Comparison of ENCODE assay signal across 21 cellular contexts in genomic region chr5:179413086-179413690, GRCh38.
DNase-seq lines count a peak whose midpoint lies in the region; ATAC-seq and TF ChIP-seq lines count a peak whose summit lies in the region.
"Had no signal": no experiment of that assay in that cellular context is flagged by ENCODE, and none has a peak within 500 bp of the region (broad histone marks: within the 10 kb centered on the region; RNA-seq: fewer than 3 reads in every experiment).

No MANE protein-coding gene starts in this region.

- H2AFZ ChIP-seq in osteoblast (ENCODE audit: low read length) = no peak overlapping the region
- H2AFZ ChIP-seq: GM23248, PC-9 had no signal

- H3K27ac Mint-ChIP-seq in natural killer cell treated with Interleukin-12 subunit alpha and Interleukin-12 subunit beta and Interleukin-15 and Interleukin-18, amount 100 ng/mL, for 72 hours = no peak overlapping the region
- H3K27ac Mint-ChIP-seq in natural killer cell = no peak overlapping the region
- H3K27ac Mint-ChIP-seq in activated CD8-positive, alpha-beta T cell treated with anti-CD3 and anti-CD28 coated beads for 36 hours = no peak overlapping the region
- H3K27ac Mint-ChIP-seq: CD14-positive monocyte had no signal

- H3K36me3 Mint-ChIP-seq in natural killer cell treated with Interleukin-12 subunit alpha and Interleukin-12 subunit beta and Interleukin-15 and Interleukin-18, amount 100 ng/mL, for 72 hours = no peaks in the 10 kb centered on the region
- no peaks in the 10 kb centered on the region for H3K36me3 Mint-ChIP-seq in natural killer cell
- no peaks in the 10 kb centered on the region for H3K36me3 Mint-ChIP-seq in activated CD8-positive, alpha-beta T cell treated with anti-CD3 and anti-CD28 coated beads for 36 hours (ENCODE audit: low read depth)
- H3K36me3 Mint-ChIP-seq: CD14-positive monocyte had no signal

- no peak for ATAC-seq in natural killer cell treated with Interleukin-12 subunit alpha and Interleukin-12 subunit beta and Interleukin-15 and Interleukin-18, amount 100 ng/mL, for 72 hours
- no peak for ATAC-seq in natural killer cell
- no peak for ATAC-seq in activated CD8-positive, alpha-beta T cell treated with anti-CD3 and anti-CD28 coated beads for 36 hours
- ATAC-seq: SK-N-SH treated with all-trans-retinoic acid at 6 μM for 48 hours had no signal

- intact Hi-C loops in natural killer cell (cut with micrococcal nuclease) = no loop called here
- intact Hi-C loops in activated CD8-positive, alpha-beta T cell treated with anti-CD3 and anti-CD28 coated beads for 36 hours (cut with micrococcal nuclease) = no loop called here

- no peaks in the 10 kb centered on the region for H3K79me2 ChIP-seq in osteoblast (ENCODE audit: insufficient read depth, low read length)

- CTCF ChIA-PET in activated CD8-positive, alpha-beta T cell treated with anti-CD3 and anti-CD28 coated beads for 36 hours (lab: Charles Lee) = no interaction called here

- POLR2A ChIA-PET in activated CD8-positive, alpha-beta T cell treated with anti-CD3 and anti-CD28 coated beads for 36 hours (lab: Charles Lee) = no interaction called here

- H3K4me3 ChIP-seq in osteoblast (ENCODE audit: insufficient read depth, low read length) = no peak overlapping the region
- H3K4me3 ChIP-seq: GM23248, HAP-1, PC-9 had no signal

- no peaks in the 10 kb centered on the region for H3K9me3 Mint-ChIP-seq in natural killer cell treated with Interleukin-12 subunit alpha and Interleukin-12 subunit beta and Interleukin-15 and Interleukin-18, amount 100 ng/mL, for 72 hours
- no peaks in the 10 kb centered on the region for H3K9me3 Mint-ChIP-seq in natural killer cell
- no peaks in the 10 kb centered on the region for H3K9me3 Mint-ChIP-seq in activated CD8-positive, alpha-beta T cell treated with anti-CD3 and anti-CD28 coated beads for 36 hours

- H3K27ac ChIP-seq in osteoblast (ENCODE audit: low read depth, low read length) = no peak overlapping the region
- H3K27ac ChIP-seq: GM23248, HL-60, PC-9 had no signal

- H3K4me1 Mint-ChIP-seq in natural killer cell treated with Interleukin-12 subunit alpha and Interleukin-12 subunit beta and Interleukin-15 and Interleukin-18, amount 100 ng/mL, for 72 hours (ENCODE audit: low read depth in 2 of 2) = no peaks in the 10 kb centered on the region
- no peaks in the 10 kb centered on the region for H3K4me1 Mint-ChIP-seq in natural killer cell
- no peaks in the 10 kb centered on the region for H3K4me1 Mint-ChIP-seq in activated CD8-positive, alpha-beta T cell treated with anti-CD3 and anti-CD28 coated beads for 36 hours (ENCODE audit: low read depth)
- H3K4me1 Mint-ChIP-seq: CD14-positive monocyte had no signal

- no peaks in the 10 kb centered on the region for H3K4me1 ChIP-seq in osteoblast (ENCODE audit: insufficient read depth, low read length)
- H3K4me1 ChIP-seq: HAP-1 had no signal

- no peak overlapping the region for H3K4me2 ChIP-seq in osteoblast (ENCODE audit: insufficient read depth, low read length)
- H3K4me2 ChIP-seq: PC-9 had no signal

- no peak overlapping the region for H3K4me3 Mint-ChIP-seq in natural killer cell treated with Interleukin-12 subunit alpha and Interleukin-12 subunit beta and Interleukin-15 and Interleukin-18, amount 100 ng/mL, for 72 hours
- no peak overlapping the region for H3K4me3 Mint-ChIP-seq in natural killer cell
- H3K4me3 Mint-ChIP-seq in activated CD8-positive, alpha-beta T cell treated with anti-CD3 and anti-CD28 coated beads for 36 hours = no peak overlapping the region
- H3K4me3 Mint-ChIP-seq: CD14-positive monocyte had no signal

- H3K36me3 ChIP-seq in osteoblast (ENCODE audit: insufficient read depth, low read length) = no peaks in the 10 kb centered on the region
- H3K36me3 ChIP-seq: HAP-1 had no signal

- DNase-seq in natural killer cell treated with Interleukin-12 subunit alpha and Interleukin-12 subunit beta and Interleukin-15 and Interleukin-18, amount 100 ng/mL, for 72 hours (ENCODE audit: low spot score) = peak; percentile 44
- no peak for DNase-seq in natural killer cell
- DNase-seq in iPS-NIHi11 (ENCODE audit: low spot score) = peak; percentile 3
- DNase-seq in osteoblast (ENCODE audit: insufficient read length, low spot score, missing footprints) = peak; percentile 47
- no peak for DNase-seq in GM19238 (ENCODE audit: insufficient read length, low spot score)
- no peak for DNase-seq in activated CD8-positive, alpha-beta T cell treated with anti-CD3 and anti-CD28 coated beads for 36 hours
- DNase-seq in stimulated activated CD4-positive, alpha-beta T cell treated with anti-CD3 and anti-CD28 coated beads, Interleukin-2, amount 100 ng/mL, for 24 hours = no peak
- DNase-seq: DMS79, GM23248, KBM-7, NCI-H1092, NCI-H1436 treated with DMSO at 0.1 percent for 48 hours, NCI-H1930, NCI-H510A, NCI-H748 treated with DMSO at 0.1 percent for 48 hours, PC-9, SIG-M5 had no signal

- TF ChIP-seq CTCF in natural killer cell (IDR thresholded peaks at IDR 0.05) (no peak), osteoblast (IDR thresholded peaks at IDR 0.05; ENCODE audit: extremely low read depth, low read depth, low read length) (no peak)
- no peak for TF ChIP-seq CTCF in activated CD8-positive, alpha-beta T cell treated with anti-CD3 and anti-CD28 coated beads for 36 hours (IDR thresholded peaks at IDR 0.05)

- peaks cover 5 to 7% of the 10 kb centered on the region in 2 donors for H3K27me3 Mint-ChIP-seq in natural killer cell treated with Interleukin-12 subunit alpha and Interleukin-12 subunit beta and Interleukin-15 and Interleukin-18, amount 100 ng/mL, for 72 hours
- H3K27me3 Mint-ChIP-seq in natural killer cell (ENCODE audit: low read depth in 2 of 2) = peaks cover 0 to 8% of the 10 kb centered on the region in 2 donors
- H3K27me3 Mint-ChIP-seq in activated CD8-positive, alpha-beta T cell treated with anti-CD3 and anti-CD28 coated beads for 36 hours = peaks cover 4% of the 10 kb centered on the region

- H3K27me3 ChIP-seq in osteoblast (ENCODE audit: insufficient read depth, low read length) = no peaks in the 10 kb centered on the region

- no peaks in the 10 kb centered on the region for H4K20me1 ChIP-seq in osteoblast (ENCODE audit: insufficient read depth, low read length)

- no peaks in the 10 kb centered on the region for H3K9me3 ChIP-seq in osteoblast (ENCODE audit: low read depth, low read length)
- H3K9me3 ChIP-seq: HAP-1 had no signal

Comparison
In these comparisons a context has a peak if more than half of its experiments do, and no peak if none do; other contexts are left out.
1. DNase-seq: peak in natural killer cell treated with Interleukin-12 subunit alpha and Interleukin-12 subunit beta and Interleukin-15 and Interleukin-18, amount 100 ng/mL, for 72 hours (single experiment), iPS-NIHi11 (single experiment) and osteoblast (single experiment); none in natural killer cell (single experiment), GM19238 (single experiment), activated CD8-positive, alpha-beta T cell treated with anti-CD3 and anti-CD28 coated beads for 36 hours (single experiment) and stimulated activated CD4-positive, alpha-beta T cell treated with anti-CD3 and anti-CD28 coated beads, Interleukin-2, amount 100 ng/mL, for 24 hours (0 of 2).